13 cellular contexts compared by ENCODE assay signal in genomic region chr12:49548481-49548821, GRCh38. TPM values are rescaled to one million over a fixed set of nuclear protein-coding genes. Genes with fewer than 3 reads are reported as not detected.
DNase-seq lines count a peak whose midpoint lies in the region; ATAC-seq and TF ChIP-seq lines count a peak whose summit lies in the region.
"Had no signal": no experiment of that assay in that cellular context is flagged by ENCODE, and none has a peak within 500 bp of the region (broad histone marks: within the 10 kb centered on the region; RNA-seq: fewer than 3 reads in every experiment).

No MANE protein-coding gene starts in this region.

- no peak overlapping the region; the same call in 1 of the 2 replicates for H3K9ac ChIP-seq in iPS-20b (ENCODE audit: low read depth, low read length)

- H3K27ac ChIP-seq in iPS-20b (ENCODE audit: low read length): no peak overlapping the region
- H3K27ac ChIP-seq in stomach: no peak overlapping the region
- H3K27ac ChIP-seq: A549 had no signal

- H3K27me3 Mint-ChIP-seq in activated CD4-positive, alpha-beta T cell treated with anti-CD3 and anti-CD28 coated beads for 36 hours: peaks cover 12% of the 10 kb centered on the region
- H3K27me3 Mint-ChIP-seq in activated naive CD8-positive, alpha-beta T cell: no peaks in the 10 kb centered on the region

- no peak for DNase-seq in activated CD4-positive, alpha-beta T cell treated with anti-CD3 and anti-CD28 coated beads for 36 hours
- DNase-seq in activated CD4-positive, alpha-beta T cell treated with anti-CD3 and anti-CD28 coated beads for 4 hours: no peak
- no peak for DNase-seq in stomach
- no peak for DNase-seq in superior temporal gyrus (ENCODE audit: extremely low spot score)
- no peak for DNase-seq in NCI-H2081 (lab: John Stamatoyannopoulos, UW)
- DNase-seq: effector CD4-positive, alpha-beta T cell; HCEC 1CT; NCI-H82; T1000 had no signal

- H3K27me3 ChIP-seq in iPS-20b (ENCODE audit: insufficient read depth, low read length): peaks cover 95% of the 10 kb centered on the region
- H3K27me3 ChIP-seq in stomach: peaks cover 0 to 65% (median 50%) of the 10 kb centered on the region in 3 donors

- H3K4me3 ChIP-seq in iPS-20b (ENCODE audit: low read length): peak overlapping the region; percentile 67; the same call in 1 of the 2 replicates
- peak overlapping the region; percentile 34 to 46 (median 40) for H3K4me3 ChIP-seq in stomach
- H3K4me3 ChIP-seq: A549 had no signal

- no peaks in the 10 kb centered on the region for H3K9me3 ChIP-seq in iPS-20b (ENCODE audit: insufficient read depth, low read depth, low read length)
- H3K9me3 ChIP-seq in stomach: no peaks in the 10 kb centered on the region
- H3K9me3 ChIP-seq: A549 had no signal

- no peaks in the 10 kb centered on the region for H3K36me3 Mint-ChIP-seq in activated CD4-positive, alpha-beta T cell treated with anti-CD3 and anti-CD28 coated beads for 36 hours (ENCODE audit: low read depth)
- no peaks in the 10 kb centered on the region for H3K36me3 Mint-ChIP-seq in activated naive CD8-positive, alpha-beta T cell

- TF ChIP-seq CTCF in stomach (IDR thresholded peaks at IDR 0.05): no peak

- no peak for TF ChIP-seq POLR2A in stomach (IDR thresholded peaks at IDR 0.05)

- H3K27ac Mint-ChIP-seq in activated CD4-positive, alpha-beta T cell treated with anti-CD3 and anti-CD28 coated beads for 36 hours: no peak overlapping the region
- peak overlapping the region; percentile 28 for H3K27ac Mint-ChIP-seq in activated naive CD8-positive, alpha-beta T cell

- peak; percentile 27 for ATAC-seq in activated CD4-positive, alpha-beta T cell treated with anti-CD3 and anti-CD28 coated beads for 36 hours
- ATAC-seq in GM19395 (IDR thresholded peaks at IDR 0.05; ENCODE audit: unreplicated experiment): no peak
- ATAC-seq: A549 had no signal

- no peaks in the 10 kb centered on the region for H3K9me3 Mint-ChIP-seq in activated CD4-positive, alpha-beta T cell treated with anti-CD3 and anti-CD28 coated beads for 36 hours (ENCODE audit: low read depth)
- H3K9me3 Mint-ChIP-seq in activated naive CD8-positive, alpha-beta T cell (ENCODE audit: low read depth): no peaks in the 10 kb centered on the region

- intact Hi-C loops in activated CD4-positive, alpha-beta T cell treated with anti-CD3 and anti-CD28 coated beads for 36 hours (cut with DNase I, micrococcal nuclease): no loop called here
- intact Hi-C loops in stomach (cut with DNase I; ENCODE audit: low total_unique reads): no loop called here

- no peak for TF ChIP-seq EP300 in stomach (IDR thresholded peaks at IDR 0.05)

- CTCF ChIA-PET in activated CD4-positive, alpha-beta T cell treated with anti-CD3 and anti-CD28 coated beads for 36 hours (lab: Charles Lee): no interaction called here

- 52 to 66% (median 54%) methylated on average over 8 of the region's 8 CpGs for WGBS in stomach, 5 donors

- H3K36me3 ChIP-seq in iPS-20b (ENCODE audit: insufficient read depth, low read depth, low read length) (no peaks in the 10 kb centered on the region), stomach (no peaks in the 10 kb centered on the region)

- POLR2A ChIA-PET in activated CD4-positive, alpha-beta T cell treated with anti-CD3 and anti-CD28 coated beads for 36 hours (lab: Charles Lee): interaction anchor here (0.7 kb wide), 1 partner anchor 19 kb away, joined by 5 read pairs; no protein-coding TSS in a partner anchor

- H3K4me1 ChIP-seq in iPS-20b (ENCODE audit: insufficient read depth, low read length) (peaks cover 4% of the 10 kb centered on the region; the same call in 1 of the 2 replicates), stomach (peaks cover 11 to 16% (median 14%) of the 10 kb centered on the region in 4 donors)
- H3K4me1 ChIP-seq: A549 had no signal

- H3K4me1 Mint-ChIP-seq in activated CD4-positive, alpha-beta T cell treated with anti-CD3 and anti-CD28 coated beads for 36 hours: peaks cover 6% of the 10 kb centered on the region
- H3K4me1 Mint-ChIP-seq in activated naive CD8-positive, alpha-beta T cell (ENCODE audit: low read depth): peaks cover 17% of the 10 kb centered on the region

- H3K4me3 Mint-ChIP-seq in activated CD4-positive, alpha-beta T cell treated with anti-CD3 and anti-CD28 coated beads for 36 hours: peak overlapping the region; percentile 70
- peak overlapping the region; percentile 82 for H3K4me3 Mint-ChIP-seq in activated naive CD8-positive, alpha-beta T cell

RNA-seq across cellular contexts. Expression of gene KCNH3, which starts 9.6 kb away (rescaled TPM):
- total RNA-seq in activated CD4-positive, alpha-beta T cell treated with anti-CD3 and anti-CD28 coated beads for 36 hours: 1 to 10 TPM; 2.4 to 3.3 TPM
- total RNA-seq in stomach: under 1 TPM in 1 of 5 donors, not detected in 4; 0.55 TPM
- polyA plus RNA-seq in stomach: under 1 TPM; 0.25 to 0.61 (median 0.44) TPM

RNA-seq across cellular contexts. Expression of gene MCRS1, which starts 19.5 kb away (rescaled TPM):
- 10 to 100 TPM; 48.2 to 58.2 TPM for total RNA-seq in activated CD4-positive, alpha-beta T cell treated with anti-CD3 and anti-CD28 coated beads for 36 hours
- total RNA-seq in stomach: 100 to 1,000 TPM in 1 of 5 donors, 10 to 100 TPM in 4; 16.5 to 322 (median 45.6) TPM
- polyA plus RNA-seq in stomach: 10 to 100 TPM; 45.8 to 51.5 (median 51.3) TPM

RNA-seq across cellular contexts. Expression of gene FAM186B, which starts 57.0 kb away (rescaled TPM):
- total RNA-seq in activated CD4-positive, alpha-beta T cell treated with anti-CD3 and anti-CD28 coated beads for 36 hours: under 1 TPM; 0.05 to 0.07 TPM
- 1 to 10 TPM in 1 of 5 donors, under 1 TPM in 2, not detected in 2; 0.18 to 7.0 (median 0.29) TPM for total RNA-seq in stomach
- under 1 TPM in 1 of 3 donors, not detected in 2; 0.25 TPM for polyA plus RNA-seq in stomach
